In the genomic region with DNA sequence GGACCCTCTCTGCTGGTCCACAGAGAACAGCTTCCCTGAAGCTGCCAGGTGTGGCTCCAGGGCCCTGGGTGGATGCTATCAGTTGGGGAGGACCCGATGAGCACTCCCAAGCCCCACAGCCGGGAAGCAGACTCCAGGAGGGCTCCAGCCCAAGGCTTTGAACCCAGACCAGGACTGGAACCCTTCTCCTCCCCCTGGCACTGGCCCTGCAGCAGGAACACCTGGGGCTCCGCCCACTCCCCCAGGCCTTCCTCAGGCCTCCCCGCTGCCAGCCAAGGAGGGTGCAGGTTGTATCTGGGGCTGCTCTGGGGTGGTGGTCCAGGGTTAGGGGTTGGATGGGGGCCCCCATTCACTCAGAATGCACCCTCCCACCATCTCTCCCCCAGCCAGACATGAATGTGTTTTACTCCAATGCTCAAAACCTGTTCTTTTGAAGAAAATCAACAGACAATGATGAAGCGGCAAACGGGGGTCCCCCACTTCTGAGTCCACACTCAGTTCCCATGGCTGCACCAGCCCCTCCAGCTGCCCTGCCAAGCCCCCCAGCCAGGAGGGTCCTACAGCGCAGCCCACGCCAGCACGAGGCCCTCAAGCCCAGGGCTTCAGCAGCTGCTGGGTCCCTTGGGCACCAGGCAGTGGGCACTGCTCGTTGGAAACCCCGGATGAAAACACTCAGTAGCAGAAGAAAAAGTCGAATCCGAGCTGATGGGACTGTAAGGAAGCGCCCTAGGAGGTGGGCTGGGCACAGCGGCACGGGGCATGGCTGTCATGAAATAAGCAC, we compare ENCODE assay signal across 11 cellular contexts. TPM values are rescaled to one million over a fixed set of nuclear protein-coding genes. Genes with fewer than 3 reads are reported as not detected.
"Had no signal": no experiment of that assay in that cellular context is flagged by ENCODE, and none has a peak within 500 bp of the region (broad histone marks: within the 10 kb centered on the region; RNA-seq: fewer than 3 reads in every experiment).

No MANE protein-coding gene starts in this region.

- H3K4me1 ChIP-seq: HAP-1 had no signal

- DNase-seq: GM23248, GOT3, H7, HFFc6, KBM-7 had no signal

- H3K27ac ChIP-seq: GM23248, HL-60 had no signal

- H2AFZ ChIP-seq: GM23248 had no signal

- H3K4me3 Mint-ChIP-seq: HFFc6, IgD-negative memory B cell had no signal

- H3K36me3 Mint-ChIP-seq: IgD-negative memory B cell had no signal

- H3K36me3 ChIP-seq: HAP-1 had no signal

- H3K9me3 Mint-ChIP-seq: IgD-negative memory B cell had no signal

- H3K9ac ChIP-seq: GM23248 had no signal

- H3K4me3 ChIP-seq: GM23248, HAP-1 had no signal

- H3K27ac Mint-ChIP-seq: HFFc6, IgD-negative memory B cell had no signal

- H3K9me3 ChIP-seq: HAP-1 had no signal

- ATAC-seq: HCT116, HepG2 had no signal

RNA-seq across cellular contexts. Expression of a gene that starts 23.2 kb away (rescaled TPM):
- total RNA-seq: GM23248, H4, H7, HFFc6 had no signal
- polyA plus RNA-seq: GM23248 had no signal

RNA-seq across cellular contexts. Expression of a gene that starts 46.6 kb away (rescaled TPM):
- polyA plus RNA-seq: IgD-negative memory B cell had no signal
